In the genomic region with DNA sequence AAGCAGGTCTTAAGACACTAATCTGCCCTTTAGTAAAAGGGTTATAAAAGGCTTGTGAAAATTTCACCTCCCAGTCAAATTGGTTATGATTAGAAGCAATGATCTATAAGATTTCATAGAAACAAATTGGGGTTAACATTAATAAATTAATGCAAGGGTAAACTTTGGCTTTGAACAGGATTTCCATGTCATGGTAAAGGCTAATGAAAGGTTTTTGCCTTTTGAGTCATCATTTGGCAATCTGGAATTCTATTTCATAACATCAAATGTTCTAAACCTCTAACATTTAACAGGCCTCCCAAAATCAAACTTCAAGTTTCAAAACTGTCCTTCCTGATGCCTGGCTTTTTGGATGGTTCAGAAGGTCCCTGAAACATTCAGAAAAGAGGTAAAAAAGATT, we compare ENCODE assay signal across 27 cellular contexts.
DNase-seq lines count a peak whose midpoint lies in the region; ATAC-seq and TF ChIP-seq lines count a peak whose summit lies in the region.
"Had no signal": no experiment of that assay in that cellular context is flagged by ENCODE, and none has a peak within 500 bp of the region (broad histone marks: within the 10 kb centered on the region; RNA-seq: fewer than 3 reads in every experiment).

No MANE protein-coding gene starts in this region.

- no peak overlapping the region for H3K4me3 ChIP-seq in adipocyte (ENCODE audit: low read length)
- no peak overlapping the region for H3K4me3 ChIP-seq in fibroblast of villous mesenchyme (ENCODE audit: low read depth, low read length)
- H3K4me3 ChIP-seq: GM12878, lung, sigmoid colon, tibial artery had no signal

- peak overlapping the region; percentile 72 for H3K27ac Mint-ChIP-seq in activated naive CD8-positive, alpha-beta T cell
- no peak overlapping the region for H3K27ac Mint-ChIP-seq in activated naive CD8-positive, alpha-beta T cell treated with anti-CD3 and anti-CD28 coated beads for 36 hours
- H3K27ac Mint-ChIP-seq: activated CD4-positive, alpha-beta memory T cell treated with anti-CD3 and anti-CD28 coated beads for 36 hours; activated naive CD4-positive, alpha-beta T cell treated with anti-CD3 and anti-CD28 coated beads, Interleukin-2, amount 50 U/mL, for 24 hours; IgD-negative memory B cell; progenitor cell of endocrine pancreas; stimulated activated naive CD8-positive, alpha-beta T cell treated with anti-CD3 and anti-CD28 coated beads, Interleukin-15, amount 100 ng/mL, for 72 hours had no signal

- H3K4me1 ChIP-seq in adipocyte (ENCODE audit: control insufficient read depth, insufficient read depth, low read length), result peaks cover 24% of the 10 kb centered on the region

- no peak for DNase-seq in activated naive CD8-positive, alpha-beta T cell treated with anti-CD3 and anti-CD28 coated beads for 36 hours
- DNase-seq in adipocyte (ENCODE audit: low read depth) (peak; percentile 62), fibroblast of villous mesenchyme (ENCODE audit: low read depth) (peak; percentile 60), NCI-H1436 treated with DMSO at 0.1 percent for 48 hours (lab: John Stamatoyannopoulos, UW) (no peak), C1 segment of cervical spinal cord (lab: John Stamatoyannopoulos, UW) (no peak)
- DNase-seq: activated CD4-positive, alpha-beta memory T cell treated with anti-CD3 and anti-CD28 coated beads for 36 hours; activated CD8-positive, alpha-beta memory T cell treated with anti-CD3 and anti-CD28 coated beads, Interleukin-2, amount 50 U/mL, for 48 hours; COR-L47; DMS79 treated with DMSO at 0.1 percent for 48 hours; effector memory CD4-positive, alpha-beta T cell; erythroblast; NCI-H1417; NCI-H2081 treated with DMSO at 0.1 percent for 48 hours; NCI-H345; NCI-H748 treated with DMSO at 0.1 percent for 48 hours; sigmoid colon; stimulated activated naive CD8-positive, alpha-beta T cell treated with anti-CD3 and anti-CD28 coated beads, Interleukin-15, amount 100 ng/mL, for 72 hours; tibial artery had no signal

- H3K4me1 Mint-ChIP-seq in activated naive CD8-positive, alpha-beta T cell (ENCODE audit: low read depth), result peaks cover 83% of the 10 kb centered on the region
- peaks cover 67% of the 10 kb centered on the region for H3K4me1 Mint-ChIP-seq in activated naive CD8-positive, alpha-beta T cell treated with anti-CD3 and anti-CD28 coated beads for 36 hours

- no peaks in the 10 kb centered on the region for H3K9me3 Mint-ChIP-seq in activated naive CD8-positive, alpha-beta T cell (ENCODE audit: low read depth)
- H3K9me3 Mint-ChIP-seq in activated naive CD8-positive, alpha-beta T cell treated with anti-CD3 and anti-CD28 coated beads for 36 hours, result peaks cover 25% of the 10 kb centered on the region

- H3K4me3 Mint-ChIP-seq in activated naive CD8-positive, alpha-beta T cell, result no peak overlapping the region
- no peak overlapping the region for H3K4me3 Mint-ChIP-seq in activated naive CD8-positive, alpha-beta T cell treated with anti-CD3 and anti-CD28 coated beads for 36 hours
- H3K4me3 Mint-ChIP-seq: activated CD4-positive, alpha-beta memory T cell treated with anti-CD3 and anti-CD28 coated beads for 36 hours; activated naive CD4-positive, alpha-beta T cell treated with anti-CD3 and anti-CD28 coated beads, Interleukin-2, amount 50 U/mL, for 24 hours; activated T-helper 17 cell treated with anti-CD3 and anti-CD28 coated beads, Interleukin-2, amount 50 U/mL, for 72 hours; stimulated activated naive CD8-positive, alpha-beta T cell treated with anti-CD3 and anti-CD28 coated beads, Interleukin-15, amount 100 ng/mL, for 72 hours had no signal

- H3K36me3 ChIP-seq in adipocyte (ENCODE audit: control insufficient read depth, insufficient read depth, low read length, severe bottlenecking), result no peaks in the 10 kb centered on the region
- H3K36me3 ChIP-seq: sigmoid colon had no signal

- peak overlapping the region; percentile 11 for H3K9ac ChIP-seq in adipocyte (ENCODE audit: low read length)

- ATAC-seq in esophagus mucosa (no peak), HG03139 (IDR thresholded peaks at IDR 0.05; ENCODE audit: unreplicated experiment) (no peak)
- ATAC-seq: activated T-helper 17 cell treated with anti-CD3 and anti-CD28 coated beads, Interleukin-2, amount 50 U/mL, for 72 hours; GM12878; stimulated activated naive CD8-positive, alpha-beta T cell treated with anti-CD3 and anti-CD28 coated beads, Interleukin-15, amount 100 ng/mL, for 72 hours had no signal

- no peak for TF ChIP-seq CTCF in fibroblast of villous mesenchyme (IDR thresholded peaks at IDR 0.05; ENCODE audit: insufficient read depth, low read depth, low read length)

- H3K27me3 Mint-ChIP-seq in activated naive CD8-positive, alpha-beta T cell, result no peaks in the 10 kb centered on the region
- H3K27me3 Mint-ChIP-seq in activated naive CD8-positive, alpha-beta T cell treated with anti-CD3 and anti-CD28 coated beads for 36 hours, result no peaks in the 10 kb centered on the region
- H3K27me3 Mint-ChIP-seq: activated CD4-positive, alpha-beta memory T cell treated with anti-CD3 and anti-CD28 coated beads for 36 hours; activated naive CD4-positive, alpha-beta T cell treated with anti-CD3 and anti-CD28 coated beads, Interleukin-2, amount 50 U/mL, for 24 hours; activated T-helper 17 cell treated with anti-CD3 and anti-CD28 coated beads, Interleukin-2, amount 50 U/mL, for 72 hours; IgD-negative memory B cell; progenitor cell of endocrine pancreas; stimulated activated naive CD8-positive, alpha-beta T cell treated with anti-CD3 and anti-CD28 coated beads, Interleukin-15, amount 100 ng/mL, for 72 hours had no signal

- peaks cover 33% of the 10 kb centered on the region for H3K36me3 Mint-ChIP-seq in activated naive CD8-positive, alpha-beta T cell
- peaks cover 69% of the 10 kb centered on the region for H3K36me3 Mint-ChIP-seq in activated naive CD8-positive, alpha-beta T cell treated with anti-CD3 and anti-CD28 coated beads for 36 hours

- no peaks in the 10 kb centered on the region for H3K9me3 ChIP-seq in adipocyte (ENCODE audit: control insufficient read depth, low read length)
- H3K9me3 ChIP-seq: sigmoid colon, tibial artery had no signal

- H3K27me3 ChIP-seq in adipocyte (replicated peaks; ENCODE audit: control insufficient read depth, insufficient read depth, low read length), result no peaks in the 10 kb centered on the region
- H3K27me3 ChIP-seq: sigmoid colon, tibial artery had no signal

Comparison
In these comparisons a context has a peak if more than half of its experiments do, and no peak if none do; other contexts are left out.
1. DNase-seq: peak in adipocyte (single experiment) and fibroblast of villous mesenchyme (single experiment); none in activated naive CD8-positive, alpha-beta T cell treated with anti-CD3 and anti-CD28 coated beads for 36 hours (single experiment), NCI-H1436 treated with DMSO at 0.1 percent for 48 hours (single experiment) and C1 segment of cervical spinal cord (0 of 14).